ENCODE assay signal across 8 cellular contexts in the genomic region with DNA sequence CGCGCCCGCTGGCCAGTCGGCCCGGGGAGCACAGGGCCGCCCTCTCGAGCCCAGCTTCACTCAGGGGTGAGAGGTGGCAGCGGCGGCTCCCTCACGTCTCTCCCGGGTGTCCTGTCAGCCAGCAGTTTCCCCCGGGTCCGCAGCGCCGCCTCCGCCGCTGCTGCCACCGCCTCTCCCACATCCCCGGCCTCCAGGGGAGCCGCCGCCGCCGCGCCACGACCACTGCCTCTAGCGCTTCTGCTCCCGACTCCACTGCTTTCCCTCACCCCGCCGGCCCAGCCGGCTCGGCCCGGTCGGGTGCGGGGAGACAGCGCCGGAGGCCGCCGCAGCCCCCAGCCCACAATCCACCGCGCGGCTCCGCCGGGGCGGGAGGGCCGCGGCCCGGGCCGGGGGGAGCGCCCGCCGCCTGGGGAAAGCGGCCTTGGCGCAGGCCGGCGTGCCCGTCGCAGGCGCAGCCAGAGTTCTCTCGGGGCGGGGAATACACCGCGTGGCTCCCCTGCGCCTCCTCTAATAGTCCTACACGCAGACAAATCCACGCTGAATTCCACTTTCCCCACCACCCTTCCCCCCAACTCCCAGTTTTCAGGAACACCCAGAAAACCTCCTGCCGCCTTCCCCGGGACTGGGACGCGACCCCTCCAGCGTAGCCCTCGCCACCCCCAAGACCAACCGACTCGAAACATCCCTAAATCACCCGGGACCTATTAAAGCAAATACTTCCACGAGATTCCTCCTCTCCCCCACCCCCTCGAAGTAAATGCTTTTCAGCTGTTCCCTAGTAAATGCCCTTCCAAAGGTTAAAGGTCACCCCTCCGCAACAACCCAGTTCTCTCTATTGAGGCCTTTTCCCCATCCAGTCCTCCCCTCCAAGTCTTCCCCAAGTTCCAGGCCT. TPM values are rescaled to one million over a fixed set of nuclear protein-coding genes. Genes with fewer than 3 reads are reported as not detected.
A peak's percentile ranks its signal among the peaks of the same experiment; 100 is the strongest.
DNase-seq lines count a peak whose midpoint lies in the region; ATAC-seq, FAIRE-seq and TF ChIP-seq lines count a peak whose summit lies in the region.

A gene with protein sequence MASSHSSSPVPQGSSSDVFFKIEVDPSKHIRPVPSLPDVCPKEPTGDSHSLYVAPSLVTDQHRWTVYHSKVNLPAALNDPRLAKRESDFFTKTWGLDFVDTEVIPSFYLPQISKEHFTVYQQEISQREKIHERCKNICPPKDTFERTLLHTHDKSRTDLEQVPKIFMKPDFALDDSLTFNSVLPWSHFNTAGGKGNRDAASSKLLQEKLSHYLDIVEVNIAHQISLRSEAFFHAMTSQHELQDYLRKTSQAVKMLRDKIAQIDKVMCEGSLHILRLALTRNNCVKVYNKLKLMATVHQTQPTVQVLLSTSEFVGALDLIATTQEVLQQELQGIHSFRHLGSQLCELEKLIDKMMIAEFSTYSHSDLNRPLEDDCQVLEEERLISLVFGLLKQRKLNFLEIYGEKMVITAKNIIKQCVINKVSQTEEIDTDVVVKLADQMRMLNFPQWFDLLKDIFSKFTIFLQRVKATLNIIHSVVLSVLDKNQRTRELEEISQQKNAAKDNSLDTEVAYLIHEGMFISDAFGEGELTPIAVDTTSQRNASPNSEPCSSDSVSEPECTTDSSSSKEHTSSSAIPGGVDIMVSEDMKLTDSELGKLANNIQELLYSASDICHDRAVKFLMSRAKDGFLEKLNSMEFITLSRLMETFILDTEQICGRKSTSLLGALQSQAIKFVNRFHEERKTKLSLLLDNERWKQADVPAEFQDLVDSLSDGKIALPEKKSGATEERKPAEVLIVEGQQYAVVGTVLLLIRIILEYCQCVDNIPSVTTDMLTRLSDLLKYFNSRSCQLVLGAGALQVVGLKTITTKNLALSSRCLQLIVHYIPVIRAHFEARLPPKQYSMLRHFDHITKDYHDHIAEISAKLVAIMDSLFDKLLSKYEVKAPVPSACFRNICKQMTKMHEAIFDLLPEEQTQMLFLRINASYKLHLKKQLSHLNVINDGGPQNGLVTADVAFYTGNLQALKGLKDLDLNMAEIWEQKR (minus strand): TSS at position 346 of the 892 bp plus-strand sequence. CDS start 35,429 bp downstream, outside the sequence.

- H3K9me3 ChIP-seq in ES-I3 (ENCODE audit: control insufficient read depth, insufficient read depth, low read length) (no peaks in the 10 kb centered on the region), KOPT-K1 (ENCODE audit: insufficient read depth, low read length, poor library complexity, severe bottlenecking) (no peaks in the 10 kb centered on the region), GM12878 (replicated peaks; ENCODE audit: control insufficient read depth, insufficient read depth, low read length) (no peaks in the 10 kb centered on the region), iPS DF 6.9 (ENCODE audit: control insufficient read depth, insufficient read depth, low read length) (no peaks in the 10 kb centered on the region), gastrocnemius medialis (no peaks in the 10 kb centered on the region)

- no peaks in the 10 kb centered on the region for H3K36me3 ChIP-seq in ES-I3 (ENCODE audit: insufficient read depth, low read length)
- H3K36me3 ChIP-seq in KOPT-K1 (ENCODE audit: insufficient read depth, low read length), result no peaks in the 10 kb centered on the region
- H3K36me3 ChIP-seq in GM12878 (ENCODE audit: control insufficient read depth in 2 of 2, insufficient read depth in 2 of 2, low read length in 1 of 2), result no peaks in the 10 kb centered on the region
- H3K36me3 ChIP-seq in iPS DF 6.9 (ENCODE audit: control insufficient read depth, insufficient read depth, low read length), result no peaks in the 10 kb centered on the region
- H3K36me3 ChIP-seq in gastrocnemius medialis, result no peaks in the 10 kb centered on the region

- no peaks in the 10 kb centered on the region for H3K4me1 ChIP-seq in ES-I3 (ENCODE audit: insufficient read depth, low read length)
- peaks cover 5% of the 10 kb centered on the region; the same call in 1 of the 2 replicates for H3K4me1 ChIP-seq in GM12878 (ENCODE audit: control insufficient read depth, insufficient read depth, low read length)
- H3K4me1 ChIP-seq in iPS DF 6.9 (ENCODE audit: control insufficient read depth, insufficient read depth, low read length), result peaks cover 3% of the 10 kb centered on the region; the same call in 1 of the 2 replicates
- H3K4me1 ChIP-seq in gastrocnemius medialis, result peaks cover 34 to 37% of the 10 kb centered on the region in 2 donors

- CTCF ChIA-PET in GM12878 (lab: Yijun Ruan, JAX), result interaction anchor here (0.8 to 1.4 kb wide), 3 partner anchors 30 to 311 kb away, joined by 3 to 4 read pairs (median 4); no protein-coding TSS in a partner anchor

- peaks cover 43% of the 10 kb centered on the region for H3K79me2 ChIP-seq in GM12878 (ENCODE audit: control insufficient read depth, insufficient read depth, low read length)

- H3K4me3 ChIP-seq in GM12878 (peak within 1 kb of the TSS; percentile 92), iPS DF 6.9 (ENCODE audit: low read length) (peak within 1 kb of the TSS; percentile 68), gastrocnemius medialis (peak within 1 kb of the TSS; percentile 65 to 85 (median 80))

- peak; percentile 41 for DNase-seq in T-helper 9 cell
- no peak for DNase-seq in GM12878 (ENCODE audit: low read depth, low spot score)
- DNase-seq in iPS DF 6.9 (ENCODE audit: low read depth, low spot score), result no peak
- DNase-seq in gastrocnemius medialis, result peak; percentile 17 to 64
- no peak for DNase-seq in NCI-H524 treated with DMSO at 0.1 percent for 48 hours (lab: John Stamatoyannopoulos, UW)

- no TSS peak for BruUV-seq in GM12878 (replicated peaks; lab: Mats Ljungman, UMichigan)

- H2AFZ ChIP-seq in GM12878 (ENCODE audit: control insufficient read depth, low read depth, low read length), result peak within 1 kb of the TSS; percentile 87

- intact Hi-C loops in GM12878 (cut with micrococcal nuclease; ENCODE audit: unreplicated experiment) (no loop called here), gastrocnemius medialis (cut with DNase I; ENCODE audit: low total_unique reads) (loop anchor here (1.0 to 10.0 kb wide), 3 partner anchors 125 to 425 kb away; partner anchors contain the start of genes PELI1 and UGP2)

- POLR2A ChIA-PET in GM12878 (lab: Charles Lee), result interaction anchor here (0.6 to 1.1 kb wide), 4 partner anchors 30 to 632 kb away, joined by 3 to 4 read pairs (median 3); no protein-coding TSS in a partner anchor

- 8% methylated on average over 35 of the region's 77 CpGs for WGBS in GM12878 (ENCODE audit: insufficient coverage, insufficient replicate concordance, low lambda C conversion rate, missing lambda C conversion rate)
- WGBS in iPS DF 6.9 (ENCODE audit: insufficient coverage, insufficient read length), result no CpG with 5 or more reads among the region's 77 CpGs

- no peaks in the 10 kb centered on the region for H3K27me3 ChIP-seq in GM12878 (replicated peaks in 1 of 2; ENCODE audit: control insufficient read depth in 2 of 2, insufficient read depth in 2 of 2, low read length in 1 of 2)
- H3K27me3 ChIP-seq in iPS DF 6.9 (ENCODE audit: control insufficient read depth, insufficient read depth, low read length), result no peaks in the 10 kb centered on the region
- H3K27me3 ChIP-seq in gastrocnemius medialis, result no peaks in the 10 kb centered on the region

- H3K4me2 ChIP-seq in GM12878 (ENCODE audit: control insufficient read depth, insufficient read depth), result peak within 1 kb of the TSS; percentile 56

- TF ChIP-seq POLR2A in GM12878 (IDR thresholded peaks at IDR 0.05; ENCODE audit: low read depth, low read length) (peak; percentile 89), gastrocnemius medialis (IDR thresholded peaks at IDR 0.05) (peak; percentile 66)

- no peak for FAIRE-seq in GM12878 (lab: Jason Lieb, UNC)

- H3K9ac ChIP-seq in ES-I3 (ENCODE audit: low read depth, low read length) (peak within 1 kb of the TSS; percentile 99), GM12878 (ENCODE audit: control insufficient read depth, insufficient read depth, low read length) (peak within 1 kb of the TSS; percentile 96)

- TF ChIP-seq RAD21 in GM12878 (IDR thresholded peaks at IDR 0.05; ENCODE audit: insufficient read depth, low read depth, low read length), result no peak

- ATAC-seq in GM21717 (IDR thresholded peaks at IDR 0.05; ENCODE audit: unreplicated experiment) (peak; percentile 53), GM12878 (peak; percentile 84), gastrocnemius medialis (peak; percentile 84 to 89)

- SMC1A ChIA-PET in GM12878 (lab: Charles Lee; ENCODE audit: uncharacterized antibody, unreplicated experiment), result interaction anchor here (0.5 to 1.9 kb wide), 6 partner anchors 41 to 311 kb away, joined by 3 to 6 read pairs (median 4); no protein-coding TSS in a partner anchor

- TF ChIP-seq CTCF in GM12878 (IDR thresholded peaks at IDR 0.05 in 2 of 3, conservative IDR thresholded peaks at IDR 0.05 in 1 of 3; ENCODE audit: control insufficient read depth in 2 of 3, extremely low read depth in 1 of 3, insufficient read depth in 1 of 3, low read depth in 3 of 3, low read length in 3 of 3) (no peak), gastrocnemius medialis (IDR thresholded peaks at IDR 0.05 in 4 of 5, conservative IDR thresholded peaks at IDR 0.05 in 1 of 5) (peak; percentile 15 to 34 (median 25))

- no peaks in the 10 kb centered on the region for H4K20me1 ChIP-seq in GM12878 (ENCODE audit: control insufficient read depth, insufficient read depth)

- RAD21 ChIA-PET in GM12878 (lab: Charles Lee; ENCODE audit: unreplicated experiment), result interaction anchor here (1.2 to 3.0 kb wide), 3 partner anchors 17 to 308 kb away, joined by 3 to 8 read pairs (median 7); no protein-coding TSS in a partner anchor

- no peak for TF ChIP-seq EP300 in GM12878 (IDR thresholded peaks at IDR 0.05; ENCODE audit: borderline replicate concordance in 1 of 2, control insufficient read depth in 1 of 2, low read depth in 2 of 2, low read length in 2 of 2)

- peak within 1 kb of the TSS; percentile 81 for H3K27ac ChIP-seq in KOPT-K1 (ENCODE audit: low read depth, low read length, poor library complexity, severe bottlenecking)
- peak within 1 kb of the TSS; percentile 90 for H3K27ac ChIP-seq in GM12878 (ENCODE audit: control insufficient read depth, insufficient read depth)
- H3K27ac ChIP-seq in iPS DF 6.9 (ENCODE audit: low read length), result no peak within 1 kb of the TSS
- peak within 1 kb of the TSS; percentile 88 to 96 (median 92) for H3K27ac ChIP-seq in gastrocnemius medialis

- in situ Hi-C loops in GM12878 (cut with MboI) (no loop called here), gastrocnemius medialis (cut with MboI; ENCODE audit: low sequenced_read_pairs in 4 of 4) (no loop called here)

RNA-seq across cellular contexts. Expression of the gene that starts here (rescaled TPM):
- 33.2 and 34.1 TPM in 2 replicates for total RNA-seq in GM12878 (2013; cell fraction: nucleolus; rRNA removed)
- total RNA-seq in GM12878 (2014; rRNA removed), result 11.7 and 14.8 TPM in 2 replicates
- 15.3 and 15.9 TPM in 2 replicates for total RNA-seq in GM12878 (2014; rRNA removed; fragmentation: Illumina TruSeq; extraction: Trizol)
- 9.5 and 9.7 TPM in 2 replicates for total RNA-seq in GM12878 (2021)
- polyA plus RNA-seq in GM12878 (2011; ENCODE audit: low read depth), result 4.0 TPM
- 16.2 and 25.4 TPM in 2 replicates for polyA plus RNA-seq in GM12878 (2011; rRNA removed)
- 4.7 and 5.6 TPM in 2 replicates for polyA plus RNA-seq in GM12878 (2011; cell fraction: cytosol; rRNA removed)
- 9.1 and 11.8 TPM in 2 replicates for polyA plus RNA-seq in GM12878 (2011; cell fraction: nucleus; rRNA removed)
- polyA plus RNA-seq in GM12878 (2012), result 7.7 and 9.7 TPM in 2 replicates
- 12.7 and 17.6 TPM in 2 replicates for polyA plus RNA-seq in GM12878 (2014; fragmentation: Illumina TruSeq; extraction: Trizol)
- polyA plus RNA-seq in GM12878 (2014; fragmentation: Nextera tagmentation; extraction: Ambion mirVana), result 1 to 10 TPM; 3.3 to 7.0 TPM
- polyA plus RNA-seq in GM12878 (2014; rRNA removed), result 7.2 and 9.1 TPM in 2 replicates
- polyA plus RNA-seq in GM12878 (2016; fragmentation: Nextera tagmentation; extraction: Ambion mirVana), result 1 to 10 TPM; 1.6 to 6.4 TPM
- 13.4 and 19.7 TPM in 2 replicates for polyA minus RNA-seq in GM12878 (2011; rRNA and poly(A)+ RNA removed)
- 5.3 and 7.1 TPM in 2 replicates for polyA minus RNA-seq in GM12878 (2011; cell fraction: cytosol; rRNA and poly(A)+ RNA removed)
- 9.6 and 13.0 TPM in 2 replicates for polyA minus RNA-seq in GM12878 (2011; cell fraction: nucleus; rRNA and poly(A)+ RNA removed)
- 10 to 100 TPM in 2 of 4 donors, 1 to 10 TPM in 2; 7.9 to 12.4 (median 9.8) TPM for total RNA-seq in gastrocnemius medialis

Comparison
In these comparisons a context has a peak if more than half of its experiments do, and no peak if none do; other contexts are left out.
1. DNase-seq: peak in T-helper 9 cell (single experiment) and gastrocnemius medialis (2 of 2); none in GM12878 (single experiment), iPS DF 6.9 (single experiment) and NCI-H524 treated with DMSO at 0.1 percent for 48 hours (single experiment).
2. CTCF ChIP-seq: peak in gastrocnemius medialis (5 of 5); none in GM12878 (0 of 3).
3. Peak in every context shown above with its lines, with median percentiles within 50 percentile points of each other: ATAC-seq and H3K4me3 ChIP-seq.